27 cellular contexts compared by ENCODE assay signal in genomic region chr4:105998210-105998609, GRCh38.
DNase-seq lines count a peak whose midpoint lies in the region; ATAC-seq, FAIRE-seq and TF ChIP-seq lines count a peak whose summit lies in the region.
"Had no signal": no experiment of that assay in that cellular context is flagged by ENCODE, and none has a peak within 500 bp of the region (broad histone marks: within the 10 kb centered on the region; RNA-seq: fewer than 3 reads in every experiment).

No MANE protein-coding gene starts in this region.

- peak; percentile 59 for FAIRE-seq in kidney (lab: Jason Lieb, UNC)
- no peak for FAIRE-seq in small intestine (lab: Jason Lieb, UNC)

- H3K27ac ChIP-seq in kidney (ENCODE audit: low read depth in 2 of 2, low read length in 2 of 2) (peak overlapping the region in 1 of 2 donors; percentile 25), small intestine (ENCODE audit: low read depth in 1 of 2, low read length in 1 of 2) (no peak overlapping the region), foreskin keratinocyte (no peak overlapping the region)
- H3K27ac ChIP-seq: ascending aorta, GM23248, heart right ventricle, HL-60, lower lobe of right lung, PC-9, psoas muscle, skin epidermis, thyroid gland had no signal

- TF ChIP-seq CTCF in kidney (IDR thresholded peaks at IDR 0.05; ENCODE audit: borderline replicate concordance, extremely low read depth, insufficient read depth), result no peak
- no peak for TF ChIP-seq CTCF in foreskin keratinocyte (conservative IDR thresholded peaks at IDR 0.05)

- H3K4me1 ChIP-seq in kidney (ENCODE audit: control insufficient read depth in 1 of 2, insufficient read depth in 1 of 2, low read depth in 1 of 2, low read length in 2 of 2) (peaks cover 17% of the 10 kb centered on the region in 2 donors), small intestine (ENCODE audit: control insufficient read depth in 2 of 2, insufficient read depth in 1 of 2, low read depth in 1 of 2, low read length in 1 of 2) (no peaks in the 10 kb centered on the region), foreskin keratinocyte (no peaks in the 10 kb centered on the region)
- H3K4me1 ChIP-seq: ascending aorta, lower lobe of right lung, psoas muscle had no signal

- intact Hi-C loops in kidney (cut with DNase I), result no loop called here

- H3K9me3 ChIP-seq in kidney (ENCODE audit: control insufficient read depth in 1 of 2, low read length in 2 of 2) (no peaks in the 10 kb centered on the region), small intestine (ENCODE audit: control insufficient read depth, low read depth) (no peaks in the 10 kb centered on the region)
- H3K9me3 ChIP-seq: ascending aorta, heart right ventricle, lower lobe of right lung, psoas muscle, thyroid gland had no signal

- no peak overlapping the region for H3K4me3 ChIP-seq in kidney (ENCODE audit: low read length in 2 of 2)
- peak overlapping the region in 1 of 2 donors; percentile 2 for H3K4me3 ChIP-seq in small intestine (ENCODE audit: low read depth in 1 of 2, low read length in 2 of 2)
- H3K4me3 ChIP-seq: ascending aorta, GM23248, heart right ventricle, lower lobe of right lung, PC-9, psoas muscle, skin epidermis, thyroid gland had no signal

- ATAC-seq in foreskin keratinocyte (no peak), HG03095 (IDR thresholded peaks at IDR 0.05; ENCODE audit: unreplicated experiment) (no peak), HG02759 (IDR thresholded peaks at IDR 0.05; ENCODE audit: unreplicated experiment) (no peak)
- ATAC-seq: heart right ventricle; lower lobe of right lung; stimulated activated naive B cell treated with anti-CD40 and anti-IgM and Interleukin-4, amounts not matched to agents 10 μg/mL and 1 μg/mL and 100 μg/mL, for 72 hours; T-cell had no signal

- no peak overlapping the region for H3K9ac ChIP-seq in kidney (ENCODE audit: low read length in 2 of 2)
- H3K9ac ChIP-seq: GM23248 had no signal

- H3K36me3 ChIP-seq in kidney (ENCODE audit: control insufficient read depth in 1 of 2, insufficient read depth in 2 of 2, low read length in 2 of 2) (no peaks in the 10 kb centered on the region), small intestine (ENCODE audit: control insufficient read depth in 2 of 2, insufficient read depth in 2 of 2, low read length in 2 of 2) (no peaks in the 10 kb centered on the region)
- H3K36me3 ChIP-seq: ascending aorta, heart right ventricle, lower lobe of right lung, thyroid gland had no signal

- H3K27me3 ChIP-seq in small intestine (ENCODE audit: control insufficient read depth in 2 of 2, insufficient read depth in 2 of 2, low read length in 2 of 2), result no peaks in the 10 kb centered on the region
- H3K27me3 ChIP-seq in foreskin keratinocyte, result no peaks in the 10 kb centered on the region
- H3K27me3 ChIP-seq: ascending aorta, heart right ventricle, thyroid gland had no signal

- peak; percentile 33 for DNase-seq in NCI-H146 (lab: John Stamatoyannopoulos, UW)
- no peak for DNase-seq in NCI-H146 treated with DMSO at 0.1 percent for 48 hours (lab: John Stamatoyannopoulos, UW; ENCODE audit: unreplicated experiment)
- peak; percentile 73 for DNase-seq in OCI-M1 (lab: John Stamatoyannopoulos, UW)
- no peak for DNase-seq in kidney
- peak; percentile 13 for DNase-seq in small intestine
- DNase-seq in foreskin keratinocyte, result no peak
- DNase-seq: 8988T; activated CD4-positive, alpha-beta T cell treated with anti-CD3 and anti-CD28 coated beads for 4 hours; activated naive CD4-positive, alpha-beta T cell treated with anti-CD3 and anti-CD28 coated beads, Interleukin-2, amount 50 U/mL, for 16 hours; activated T-cell treated with anti-CD3 and anti-CD28 coated beads, Interleukin-2, amount 50 U/mL, for 48 hours; caudate nucleus; GM23248; heart right ventricle; lower lobe of right lung; NCI-H1436 treated with DMSO at 0.1 percent for 48 hours; NCI-H226; PC-9; psoas muscle; SIG-M5; stimulated activated naive B cell treated with anti-CD40 and anti-IgM and Interleukin-4, amounts not matched to agents 10 μg/mL and 1 μg/mL and 100 μg/mL, for 72 hours; T-cell; thyroid gland had no signal

- WGBS in small intestine, 3 donors, result 21 to 57% (median 39%) methylated on average over 6 of the region's 6 CpGs

Comparison
In these comparisons a context has a peak if more than half of its experiments do, and no peak if none do; other contexts are left out.
1. DNase-seq: peak in NCI-H146 (single experiment), OCI-M1 (single experiment) and small intestine (single experiment); none in NCI-H146 treated with DMSO at 0.1 percent for 48 hours (single experiment), kidney (single experiment) and foreskin keratinocyte (0 of 2).